ENCODE assay signal across 10 cellular contexts in genomic region chr3:45988804-45989203, GRCh38. TPM values are rescaled to one million over a fixed set of nuclear protein-coding genes. Genes with fewer than 3 reads are reported as not detected.
DNase-seq lines count a peak whose midpoint lies in the region; ATAC-seq, FAIRE-seq and TF ChIP-seq lines count a peak whose summit lies in the region.
"Had no signal": no experiment of that assay in that cellular context is flagged by ENCODE, and none has a peak within 500 bp of the region (broad histone marks: within the 10 kb centered on the region; RNA-seq: fewer than 3 reads in every experiment).

No MANE protein-coding gene starts in this region.

- H3K79me2 ChIP-seq in HepG2 (ENCODE audit: insufficient read depth, low read length) = peaks cover 35% of the 10 kb centered on the region

- ATAC-seq in HepG2 (no peak), GM21390 (IDR thresholded peaks at IDR 0.05; ENCODE audit: unreplicated experiment) (no peak)

- TF ChIP-seq RAD21 in liver (IDR thresholded peaks at IDR 0.05) (no peak), HepG2 (CRISPR knock-in tag; IDR thresholded peaks at IDR 0.05) (no peak)

- no peaks in the 10 kb centered on the region for H3K9me3 Mint-ChIP-seq in brain
- H3K9me3 Mint-ChIP-seq: T-helper 2 cell treated with Interferon-gamma antibody and Interleukin-4, amounts not matched to agents 5 μg/mL and 100 μg/mL, for 36 hours had no signal

- no peaks in the 10 kb centered on the region for H3K27me3 Mint-ChIP-seq in brain

- H3K4me1 ChIP-seq in liver (ENCODE audit: control insufficient read depth in 4 of 4, insufficient read depth in 4 of 4, low read length in 3 of 4) (peaks cover 39 to 82% (median 59%) of the 10 kb centered on the region in 4 donors), HepG2 (ENCODE audit: insufficient read depth, low read length) (peaks cover 55% of the 10 kb centered on the region)

- peaks cover 61% of the 10 kb centered on the region for H3K4me1 Mint-ChIP-seq in brain

- CTCF ChIA-PET in HepG2 (lab: Yijun Ruan, JAX; ENCODE audit: low intra/inter-chr PET ratio, low total read pairs) = no interaction called here

- TF ChIP-seq EP300 in HepG2 (IDR thresholded peaks at IDR 0.05; ENCODE audit: low read depth in 2 of 2, low read length in 2 of 2) (no peak), HepG2 (CRISPR knock-in tag; IDR thresholded peaks at IDR 0.05; ENCODE audit: borderline replicate concordance) (no peak)

- intact Hi-C loops in HepG2 (cut with micrococcal nuclease; ENCODE audit: unreplicated experiment) = no loop called here

- H3K9ac ChIP-seq in liver (ENCODE audit: low read depth in 1 of 2, low read length in 2 of 2) (no peak overlapping the region), HepG2 (ENCODE audit: insufficient read depth, low read depth, low read length) (no peak overlapping the region)

- H3K27me3 ChIP-seq in liver (ENCODE audit: control insufficient read depth in 4 of 4, insufficient read depth in 4 of 4, low read length in 3 of 4) (no peaks in the 10 kb centered on the region), HepG2 (ENCODE audit: control insufficient read depth in 1 of 2, insufficient read depth in 2 of 2, low read length in 2 of 2) (no peaks in the 10 kb centered on the region)

- peak overlapping the region in 2 of 5 experiments; percentile 20 to 42 for H3K4me3 Mint-ChIP-seq in brain
- H3K4me3 Mint-ChIP-seq: T-helper 2 cell treated with Interferon-gamma antibody and Interleukin-4, amounts not matched to agents 5 μg/mL and 100 μg/mL, for 36 hours had no signal

- peak overlapping the region in 3 of 5 experiments; percentile 13 to 97 (median 86) for H3K27ac Mint-ChIP-seq in brain
- H3K27ac Mint-ChIP-seq: T-helper 2 cell treated with Interferon-gamma antibody and Interleukin-4, amounts not matched to agents 5 μg/mL and 100 μg/mL, for 36 hours had no signal

- TF ChIP-seq POLR2A in HepG2 (IDR thresholded peaks at IDR 0.05; ENCODE audit: insufficient read depth in 1 of 2, low read depth in 2 of 2, low read length in 2 of 2) = no peak

- 90% methylated on average over 2 of the region's 2 CpGs for WGBS in liver
- WGBS in HepG2 (ENCODE audit: low lambda C conversion rate) = 95% methylated on average over 2 of the region's 2 CpGs

- in situ Hi-C loops in HepG2 (cut with HindIII; ENCODE audit: extremely low pct_ligation_motif_present, low pct_unique_long_range_greater_than_20kb) = no loop called here

- H3K27ac ChIP-seq in liver (ENCODE audit: low read depth in 1 of 2, low read length in 2 of 2) (peak overlapping the region; percentile 92 to 98), HepG2 (ENCODE audit: extremely low read length, insufficient read depth, low read length) (no peak overlapping the region)

- no peaks in the 10 kb centered on the region for H4K20me1 ChIP-seq in HepG2 (ENCODE audit: insufficient read depth, low read length)

- H3K36me3 ChIP-seq in liver (ENCODE audit: control insufficient read depth in 4 of 4, insufficient read depth in 3 of 4, low read depth in 1 of 4, low read length in 3 of 4) = peaks cover 0 to 6% (median 2%) of the 10 kb centered on the region in 4 donors
- peaks cover 1 to 12% of the 10 kb centered on the region in 2 experiments; a peak in 3 of 5 replicates for H3K36me3 ChIP-seq in HepG2 (replicated peaks in 1 of 2; ENCODE audit: control insufficient read depth in 1 of 2, insufficient read depth in 2 of 2, low read length in 2 of 2)

- no peak overlapping the region for H3K4me2 ChIP-seq in HepG2 (ENCODE audit: low read depth, low read length)

- H3K36me3 Mint-ChIP-seq in brain = no peaks in the 10 kb centered on the region

- POLR2A ChIA-PET in HepG2 (lab: Yijun Ruan, JAX) = no interaction called here

- no peak for FAIRE-seq in HepG2 (lab: Jason Lieb, UNC)

- DNase-seq in HepG2 (ENCODE audit: low spot score) = no peak
- peak; percentile 81 for DNase-seq in kidney tubule cell (ENCODE audit: low spot score)
- no peak for DNase-seq in HuH-7 (ENCODE audit: low spot score)
- no peak for DNase-seq in NCI-H2081 treated with DMSO at 0.1 percent for 48 hours (lab: John Stamatoyannopoulos, UW)
- DNase-seq in GDM1 (lab: John Stamatoyannopoulos, UW) = no peak
- DNase-seq: DMS 273 treated with DMSO at 0.1 percent for 48 hours had no signal

- TF ChIP-seq CTCF in liver (IDR thresholded peaks at IDR 0.05; ENCODE audit: low read depth, low read length, missing input control) = no peak
- no peak for TF ChIP-seq CTCF in HepG2 (CRISPR knock-in tag; IDR thresholded peaks at IDR 0.05)
- TF ChIP-seq CTCF in brain (conservative IDR thresholded peaks at IDR 0.05) = no peak

- H2AFZ ChIP-seq in HepG2 (ENCODE audit: low read length) = no peak overlapping the region

- BruUV-seq in HepG2 (replicated peaks; lab: Mats Ljungman, UMichigan) = no TSS peak

- H3K9me3 ChIP-seq in liver (ENCODE audit: control insufficient read depth in 4 of 4, low read length in 3 of 4) (no peaks in the 10 kb centered on the region), HepG2 (ENCODE audit: low read length) (no peaks in the 10 kb centered on the region)

- H3K4me3 ChIP-seq in liver (ENCODE audit: low read depth in 1 of 3, low read length in 3 of 3) = no peak overlapping the region
- H3K4me3 ChIP-seq in HepG2 (replicated peaks in 1 of 3; ENCODE audit: insufficient read depth in 1 of 3, low read depth in 2 of 3, low read length in 3 of 3) = no peak overlapping the region

RNA-seq across cellular contexts. Expression of gene FYCO1, which starts 6.8 kb away (rescaled TPM):
- total RNA-seq in liver (10 to 100 TPM; 11.9 to 17.1 TPM), HepG2 (2016; rRNA removed; fragmentation: Illumina TruSeq; extraction: Trizol) (2.7 and 4.9 TPM in 2 replicates)
- polyA plus RNA-seq in liver (1 to 10 TPM; 3.0 to 8.5 TPM), HepG2 (2011; rRNA removed) (4.2 and 6.0 TPM in 2 replicates), brain (ENCODE audit: insufficient read depth, low read depth, low replicate concordance) (5.5 TPM)
- 0.44 and 0.51 TPM in 2 replicates for total RNA-seq in HepG2 (2016; cell fraction: cytosol; rRNA removed; fragmentation: Illumina TruSeq; extraction: Trizol; ENCODE audit: low read depth)
- total RNA-seq in HepG2 (2016; cell fraction: insoluble cytoplasmic fraction; rRNA removed; fragmentation: Illumina TruSeq; extraction: Trizol) = 2.3 and 4.4 TPM in 2 replicates
- 1.7 and 1.8 TPM in 2 replicates for total RNA-seq in HepG2 (2016; cell fraction: membrane; rRNA removed; fragmentation: Illumina TruSeq; extraction: Trizol)
- 6.1 and 6.5 TPM in 2 replicates for total RNA-seq in HepG2 (2016; cell fraction: nucleus; rRNA removed; fragmentation: Illumina TruSeq; extraction: Trizol)
- 2.8 and 3.3 TPM in 2 replicates for polyA plus RNA-seq in HepG2 (2011; cell fraction: cytosol; rRNA removed)
- polyA plus RNA-seq in HepG2 (2011; cell fraction: nucleus; rRNA removed) = 7.9 and 8.8 TPM in 2 replicates
- 4.1 and 4.9 TPM in 2 replicates for polyA plus RNA-seq in HepG2 (2012)
- polyA plus RNA-seq in HepG2 (2016; cell fraction: cytosol; fragmentation: Illumina TruSeq; extraction: Trizol; ENCODE audit: low read depth) = 0.37 and 0.40 TPM in 2 replicates
- 4.1 and 5.1 TPM in 2 replicates for polyA plus RNA-seq in HepG2 (2016; cell fraction: insoluble cytoplasmic fraction; fragmentation: Illumina TruSeq; extraction: Trizol; ENCODE audit: low read depth)
- polyA plus RNA-seq in HepG2 (2016; cell fraction: membrane; fragmentation: Illumina TruSeq; extraction: Trizol; ENCODE audit: low read depth) = 0.71 and 0.74 TPM in 2 replicates
- polyA plus RNA-seq in HepG2 (2016; cell fraction: nucleus; fragmentation: Illumina TruSeq; extraction: Trizol; ENCODE audit: insufficient read depth, low read depth) = 7.0 and 7.3 TPM in 2 replicates
- polyA minus RNA-seq in HepG2 (2011; rRNA and poly(A)+ RNA removed; ENCODE audit: low replicate concordance) = 15.1 and 17.0 TPM in 2 replicates
- polyA minus RNA-seq in HepG2 (2011; cell fraction: cytosol; rRNA and poly(A)+ RNA removed) = 3.4 and 4.2 TPM in 2 replicates
- 10.8 and 19.3 TPM in 2 replicates for polyA minus RNA-seq in HepG2 (2011; cell fraction: nucleus; rRNA and poly(A)+ RNA removed)

RNA-seq across cellular contexts. Expression of gene XCR1, which starts 38.5 kb away (rescaled TPM):
- total RNA-seq in liver (under 1 TPM in 1 of 2 donors, not detected in 1; under 0.01 TPM), HepG2 (2016; rRNA removed; fragmentation: Illumina TruSeq; extraction: Trizol) (not detected in 2 replicates)
- polyA plus RNA-seq in liver (under 1 TPM; 0.03 to 0.08 TPM), HepG2 (2011; rRNA removed) (not detected in 2 replicates), brain (ENCODE audit: insufficient read depth, low read depth, low replicate concordance) (not detected)
- total RNA-seq in HepG2 (2016; cell fraction: cytosol; rRNA removed; fragmentation: Illumina TruSeq; extraction: Trizol; ENCODE audit: low read depth) = not detected in 2 replicates
- not detected in 2 replicates for total RNA-seq in HepG2 (2016; cell fraction: insoluble cytoplasmic fraction; rRNA removed; fragmentation: Illumina TruSeq; extraction: Trizol)
- total RNA-seq in HepG2 (2016; cell fraction: membrane; rRNA removed; fragmentation: Illumina TruSeq; extraction: Trizol) = not detected in 2 replicates
- total RNA-seq in HepG2 (2016; cell fraction: nucleus; rRNA removed; fragmentation: Illumina TruSeq; extraction: Trizol) = not detected in 2 replicates
- not detected in 2 replicates for polyA plus RNA-seq in HepG2 (2011; cell fraction: cytosol; rRNA removed)
- polyA plus RNA-seq in HepG2 (2011; cell fraction: nucleus; rRNA removed) = not detected in 2 replicates
- polyA plus RNA-seq in HepG2 (2012) = not detected in 2 replicates
- not detected in 2 replicates for polyA plus RNA-seq in HepG2 (2016; cell fraction: cytosol; fragmentation: Illumina TruSeq; extraction: Trizol; ENCODE audit: low read depth)
- not detected in 2 replicates for polyA plus RNA-seq in HepG2 (2016; cell fraction: insoluble cytoplasmic fraction; fragmentation: Illumina TruSeq; extraction: Trizol; ENCODE audit: low read depth)
- not detected in 2 replicates for polyA plus RNA-seq in HepG2 (2016; cell fraction: membrane; fragmentation: Illumina TruSeq; extraction: Trizol; ENCODE audit: low read depth)
- polyA plus RNA-seq in HepG2 (2016; cell fraction: nucleus; fragmentation: Illumina TruSeq; extraction: Trizol; ENCODE audit: insufficient read depth, low read depth) = not detected in 2 replicates
- 0.05 TPM in 1 of 2 replicates, not detected in the other for polyA minus RNA-seq in HepG2 (2011; rRNA and poly(A)+ RNA removed; ENCODE audit: low replicate concordance)
- not detected in 2 replicates for polyA minus RNA-seq in HepG2 (2011; cell fraction: cytosol; rRNA and poly(A)+ RNA removed)
- polyA minus RNA-seq in HepG2 (2011; cell fraction: nucleus; rRNA and poly(A)+ RNA removed) = not detected in 2 replicates

RNA-seq across cellular contexts. Expression of gene CXCR6, which starts 45.5 kb away (rescaled TPM):
- 1 to 10 TPM in 1 of 2 donors, under 1 TPM in 1; 0.75 to 2.9 TPM for total RNA-seq in liver
- polyA plus RNA-seq in liver = 1 to 10 TPM in 1 of 2 donors, under 1 TPM in 1; 0.60 to 1.2 TPM
- total RNA-seq in HepG2 (2016; rRNA removed; fragmentation: Illumina TruSeq; extraction: Trizol) = not detected in 2 replicates
- not detected in 2 replicates for total RNA-seq in HepG2 (2016; cell fraction: cytosol; rRNA removed; fragmentation: Illumina TruSeq; extraction: Trizol; ENCODE audit: low read depth)
- total RNA-seq in HepG2 (2016; cell fraction: insoluble cytoplasmic fraction; rRNA removed; fragmentation: Illumina TruSeq; extraction: Trizol) = not detected in 2 replicates
- not detected in 2 replicates for total RNA-seq in HepG2 (2016; cell fraction: membrane; rRNA removed; fragmentation: Illumina TruSeq; extraction: Trizol)
- total RNA-seq in HepG2 (2016; cell fraction: nucleus; rRNA removed; fragmentation: Illumina TruSeq; extraction: Trizol) = not detected in 2 replicates
- not detected in 2 replicates for polyA plus RNA-seq in HepG2 (2011; rRNA removed)
- polyA plus RNA-seq in HepG2 (2011; cell fraction: cytosol; rRNA removed) = not detected in 2 replicates
- not detected in 2 replicates for polyA plus RNA-seq in HepG2 (2011; cell fraction: nucleus; rRNA removed)
- polyA plus RNA-seq in HepG2 (2012) = 0.07 and 0.17 TPM in 2 replicates
- polyA plus RNA-seq in HepG2 (2016; cell fraction: cytosol; fragmentation: Illumina TruSeq; extraction: Trizol; ENCODE audit: low read depth) = not detected in 2 replicates
- not detected in 2 replicates for polyA plus RNA-seq in HepG2 (2016; cell fraction: insoluble cytoplasmic fraction; fragmentation: Illumina TruSeq; extraction: Trizol; ENCODE audit: low read depth)
- not detected in 2 replicates for polyA plus RNA-seq in HepG2 (2016; cell fraction: membrane; fragmentation: Illumina TruSeq; extraction: Trizol; ENCODE audit: low read depth)
- not detected in 2 replicates for polyA plus RNA-seq in HepG2 (2016; cell fraction: nucleus; fragmentation: Illumina TruSeq; extraction: Trizol; ENCODE audit: insufficient read depth, low read depth)
- not detected in 2 replicates for polyA minus RNA-seq in HepG2 (2011; rRNA and poly(A)+ RNA removed; ENCODE audit: low replicate concordance)
- not detected in 2 replicates for polyA minus RNA-seq in HepG2 (2011; cell fraction: cytosol; rRNA and poly(A)+ RNA removed)
- polyA minus RNA-seq in HepG2 (2011; cell fraction: nucleus; rRNA and poly(A)+ RNA removed) = not detected in 2 replicates
- not detected for polyA plus RNA-seq in brain (ENCODE audit: insufficient read depth, low read depth, low replicate concordance)
